1 cellular context compared by ENCODE assay signal in genomic region chr14:89269404-89269803, GRCh38.
TF ChIP-seq lines count a peak whose summit lies in the region.

No MANE protein-coding gene starts in this region.

TF ChIP-seq in SK-N-SH, 30 proteins besides CTCF, POLR2A, EP300 and RAD21 (continued from another document):
- TF ChIP-seq TEAD4 (IDR thresholded peaks at IDR 0.05; ENCODE audit: borderline replicate concordance, insufficient read depth): no peak
- no peak for TF ChIP-seq PBX3 (IDR thresholded peaks at IDR 0.05)
- no peak for TF ChIP-seq MXI1 (IDR thresholded peaks at IDR 0.05; ENCODE audit: low read depth, low read length)
- no peak for TF ChIP-seq POLR2AphosphoS5 (IDR thresholded peaks at IDR 0.05; ENCODE audit: low read depth, low read length)
- TF ChIP-seq RFX5 (IDR thresholded peaks at IDR 0.05; ENCODE audit: low read length): no peak
- TF ChIP-seq JUND (IDR thresholded peaks at IDR 0.05): no peak
